Comparison of ENCODE assay signal across 7 cellular contexts in genomic region chr20:5000263-5001173, GRCh38. TPM values are rescaled to one million over a fixed set of nuclear protein-coding genes. Genes with fewer than 3 reads are reported as not detected.
DNase-seq lines count a peak whose midpoint lies in the region; ATAC-seq and TF ChIP-seq lines count a peak whose summit lies in the region.

No MANE protein-coding gene starts in this region.

- H3K27ac Mint-ChIP-seq in T-cell: peak overlapping the region; percentile 72 to 82
- peak overlapping the region; percentile 92 for H3K27ac Mint-ChIP-seq in central memory CD8-positive, alpha-beta T cell (ENCODE audit: low read depth)

- peaks cover 38 to 50% (median 45%) of the 10 kb centered on the region in 3 donors for H3K4me1 Mint-ChIP-seq in T-cell
- peaks cover 42% of the 10 kb centered on the region for H3K4me1 Mint-ChIP-seq in central memory CD8-positive, alpha-beta T cell

- no peak overlapping the region for H3K9ac ChIP-seq in smooth muscle cell (ENCODE audit: low read depth)

- no peak overlapping the region for H3K27ac ChIP-seq in smooth muscle cell (ENCODE audit: low read depth)

- in situ Hi-C loops in GM13977 (cut with MboI; ENCODE audit: low pct_unique_long_range_greater_than_20kb, low sequenced_read_pairs, unreplicated experiment): no loop called here

- 8% methylated on average over 50 of the region's 53 CpGs for WGBS in smooth muscle cell (ENCODE audit: low lambda C conversion rate)

- ATAC-seq in HG03354 (IDR thresholded peaks at IDR 0.05; ENCODE audit: poor library complexity, severe bottlenecking, unreplicated experiment) (peak; percentile 27), T-cell (replicated peaks in 1 of 4) (peak; percentile 37 to 66 (median 52))
- ATAC-seq in central memory CD8-positive, alpha-beta T cell (replicated peaks; ENCODE audit: extremely low read depth, poor library complexity, severe bottlenecking): peak; percentile 55

- H3K27me3 Mint-ChIP-seq in T-cell: no peaks in the 10 kb centered on the region
- H3K27me3 Mint-ChIP-seq in central memory CD8-positive, alpha-beta T cell: no peaks in the 10 kb centered on the region

- peak overlapping the region; percentile 89 to 96 (median 93) for H3K4me3 Mint-ChIP-seq in T-cell
- H3K4me3 Mint-ChIP-seq in central memory CD8-positive, alpha-beta T cell: peak overlapping the region; percentile 92

- CTCF ChIA-PET in T-cell (lab: Charles Lee): no interaction called here

- peak overlapping the region; percentile 91 for H3K4me2 ChIP-seq in smooth muscle cell

- no peaks in the 10 kb centered on the region for H3F3A ChIP-seq in smooth muscle cell (ENCODE audit: low read depth)

- no peaks in the 10 kb centered on the region for H3K36me3 Mint-ChIP-seq in T-cell
- peaks cover 10% of the 10 kb centered on the region for H3K36me3 Mint-ChIP-seq in central memory CD8-positive, alpha-beta T cell (ENCODE audit: insufficient read depth)

- peak; percentile 53 for DNase-seq in GM13977 (ENCODE audit: low spot score)
- DNase-seq in T-cell: peak in 18 of 34 experiments; percentile 1 to 34 (median 16)
- no peak for DNase-seq in central memory CD8-positive, alpha-beta T cell (ENCODE audit: low spot score in 2 of 2)
- DNase-seq in iris pigment epithelial cell (ENCODE audit: low read depth): peak; percentile 15
- no peak for DNase-seq in smooth muscle cell (lab: John Stamatoyannopoulos, UW; ENCODE audit: unreplicated experiment)
- no peak for DNase-seq in HK-2 (ENCODE audit: unreplicated experiment)

- H3K79me2 ChIP-seq in smooth muscle cell (ENCODE audit: low read depth): peaks cover 14% of the 10 kb centered on the region

- H3K36me3 ChIP-seq in smooth muscle cell (ENCODE audit: low read depth): no peaks in the 10 kb centered on the region

- H2AFZ ChIP-seq in smooth muscle cell (ENCODE audit: low read depth): peak overlapping the region; percentile 86

- H3K27me3 ChIP-seq in smooth muscle cell (ENCODE audit: low read depth): peaks cover 3% of the 10 kb centered on the region

- TF ChIP-seq CTCF in GM13977 (IDR thresholded peaks at IDR 0.05; ENCODE audit: extremely low read depth, insufficient read depth, missing control alignments): no peak
- TF ChIP-seq CTCF in smooth muscle cell (IDR thresholded peaks at IDR 0.05; ENCODE audit: borderline replicate concordance, insufficient read depth, poor library complexity, severe bottlenecking): no peak

- peaks cover 13% of the 10 kb centered on the region for H4K20me1 ChIP-seq in smooth muscle cell (ENCODE audit: low read depth)

- POLR2A ChIA-PET in T-cell (lab: Charles Lee): interaction anchor here in 1 of 2 donors (0.5 kb wide), 1 partner anchor 28 kb away, joined by 7 read pairs; no protein-coding TSS in a partner anchor

- no peaks in the 10 kb centered on the region for H3K9me3 Mint-ChIP-seq in T-cell
- no peaks in the 10 kb centered on the region for H3K9me3 Mint-ChIP-seq in central memory CD8-positive, alpha-beta T cell

- H3K9me3 ChIP-seq in smooth muscle cell (replicated peaks; ENCODE audit: low read depth): no peaks in the 10 kb centered on the region

- H3K4me3 ChIP-seq in smooth muscle cell: peak overlapping the region; percentile 70

- peaks cover 4% of the 10 kb centered on the region for H3K4me1 ChIP-seq in smooth muscle cell (ENCODE audit: low read depth)

RNA-seq across cellular contexts. Expression of gene SLC23A2, which starts 0.8 kb away (rescaled TPM):
- 10 to 100 TPM; 17.7 to 22.9 (median 20.9) TPM for total RNA-seq in T-cell
- 5.0 and 5.6 TPM in 2 replicates for total RNA-seq in smooth muscle cell
- polyA plus RNA-seq in smooth muscle cell: 1.4 TPM in 2 replicates

Comparison
In these comparisons a context has a peak if more than half of its experiments do, and no peak if none do; other contexts are left out.
1. DNase-seq: peak in GM13977 (single experiment), T-cell (18 of 34) and iris pigment epithelial cell (single experiment); none in central memory CD8-positive, alpha-beta T cell (0 of 2), smooth muscle cell (single experiment) and HK-2 (single experiment).
2. Peak in every context shown above with its lines, with median percentiles within 50 percentile points of each other: ATAC-seq.